Comparison of ENCODE assay signal across 8 cellular contexts in genomic region chr11:123560001-123560400, GRCh38.
DNase-seq lines count a peak whose midpoint lies in the region; ATAC-seq and TF ChIP-seq lines count a peak whose summit lies in the region.

No MANE protein-coding gene starts in this region.

- TF ChIP-seq CTCF in transverse colon (IDR thresholded peaks at IDR 0.05): no peak
- no peak for TF ChIP-seq CTCF in PC-3 (conservative IDR thresholded peaks at IDR 0.05; ENCODE audit: low read depth, low read length)

- in situ Hi-C loops in transverse colon (cut with MboI; ENCODE audit: low pct_ligation_motif_present in 1 of 4, low pct_unique_long_range_greater_than_20kb in 1 of 4, low sequenced_read_pairs in 3 of 4): no loop called here

- peaks cover 9% of the 10 kb centered on the region; the same call in 1 of the 2 replicates for H3K79me2 ChIP-seq in PC-3 (ENCODE audit: low read length)

- WGBS in transverse colon (ENCODE audit: low coverage in 1 of 2), 2 donors: 10 to 21% methylated on average over 2 to 23 of the region's 23 CpGs

- no peaks in the 10 kb centered on the region for H3K36me3 ChIP-seq in CD4-positive, alpha-beta memory T cell (ENCODE audit: insufficient read depth, low read length)
- H3K36me3 ChIP-seq in H7 (replicated peaks; ENCODE audit: control insufficient read depth, insufficient read depth, low read length): no peaks in the 10 kb centered on the region
- no peaks in the 10 kb centered on the region for H3K36me3 ChIP-seq in endocrine pancreas (ENCODE audit: control insufficient read depth, insufficient read depth, low read length)
- no peaks in the 10 kb centered on the region for H3K36me3 ChIP-seq in transverse colon
- H3K36me3 ChIP-seq in PC-3 (ENCODE audit: low read depth, low read length): no peaks in the 10 kb centered on the region

- peak overlapping the region in 6 of 8 donors; percentile 25 to 72 (median 56) for H3K4me3 Mint-ChIP-seq in CD4-positive, alpha-beta memory T cell

- H4K20me1 ChIP-seq in PC-3 (ENCODE audit: low read length): no peaks in the 10 kb centered on the region; the same call in 1 of the 2 replicates

- H3K27ac Mint-ChIP-seq in CD4-positive, alpha-beta memory T cell: peak overlapping the region in 1 of 7 donors; percentile 74

- CTCF ChIA-PET in CD4-positive, alpha-beta memory T cell (lab: Charles Lee; ENCODE audit: partially characterized antibody): interaction anchor here (2.6 kb wide), 1 partner anchor 17 kb away, joined by 11 read pairs; no protein-coding TSS in a partner anchor
- CTCF ChIA-PET in PC-3 (lab: Charles Lee): no interaction called here

- no peaks in the 10 kb centered on the region for H3K9me3 ChIP-seq in CD4-positive, alpha-beta memory T cell (ENCODE audit: control insufficient read depth in 1 of 2, low read length in 2 of 2)
- H3K9me3 ChIP-seq in endocrine pancreas (ENCODE audit: control insufficient read depth, low read length): no peaks in the 10 kb centered on the region
- H3K9me3 ChIP-seq in transverse colon: no peaks in the 10 kb centered on the region
- H3K9me3 ChIP-seq in PC-3 (ENCODE audit: low read length): no peaks in the 10 kb centered on the region

- no peak overlapping the region for H3K27ac ChIP-seq in CD4-positive, alpha-beta memory T cell (ENCODE audit: low read depth, low read length)
- H3K27ac ChIP-seq in transverse colon (no peak overlapping the region), PC-3 (ENCODE audit: low read length) (no peak overlapping the region)

- H3K36me3 Mint-ChIP-seq in CD4-positive, alpha-beta memory T cell: no peaks in the 10 kb centered on the region

- H3K27me3 ChIP-seq in CD4-positive, alpha-beta memory T cell (ENCODE audit: insufficient read depth, low read length): no peaks in the 10 kb centered on the region
- H3K27me3 ChIP-seq in H7 (ENCODE audit: control insufficient read depth, insufficient read depth, low read length) (no peaks in the 10 kb centered on the region), endocrine pancreas (ENCODE audit: control insufficient read depth, insufficient read depth, low read length) (no peaks in the 10 kb centered on the region), transverse colon (peaks cover 7% of the 10 kb centered on the region), PC-3 (ENCODE audit: low read length) (no peaks in the 10 kb centered on the region)

- no peaks in the 10 kb centered on the region for H3K27me3 Mint-ChIP-seq in CD4-positive, alpha-beta memory T cell

- intact Hi-C loops in CD4-positive, alpha-beta memory T cell (cut with micrococcal nuclease): no loop called here
- intact Hi-C loops in transverse colon (cut with DNase I; ENCODE audit: low total_unique reads) (no loop called here), PC-3 (cut with micrococcal nuclease) (no loop called here)

- POLR2A ChIA-PET in CD4-positive, alpha-beta memory T cell (lab: Charles Lee; ENCODE audit: partially characterized antibody): no interaction called here
- POLR2A ChIA-PET in PC-3 (lab: Charles Lee; ENCODE audit: unreplicated experiment): no interaction called here

- H2AFZ ChIP-seq in PC-3 (ENCODE audit: low read length): no peak overlapping the region

- BruUV-seq in PC-3 (replicated peaks; lab: Mats Ljungman, UMichigan): no TSS peak

- no peaks in the 10 kb centered on the region for H3F3A ChIP-seq in PC-3 (ENCODE audit: low read length, unreplicated experiment)

- peaks cover 0 to 7% (median 4%) of the 10 kb centered on the region in 4 donors for H3K4me1 Mint-ChIP-seq in CD4-positive, alpha-beta memory T cell

- H3K9ac ChIP-seq in endocrine pancreas (ENCODE audit: control insufficient read depth, insufficient read depth, low read length) (no peak overlapping the region), PC-3 (ENCODE audit: low read length) (no peak overlapping the region)

- H3K4me2 ChIP-seq in PC-3 (ENCODE audit: low read length): no peak overlapping the region

- no peak for TF ChIP-seq POLR2A in transverse colon (IDR thresholded peaks at IDR 0.05)

- no peak overlapping the region for H3K4me3 ChIP-seq in CD4-positive, alpha-beta memory T cell (ENCODE audit: low read length in 2 of 2)
- peak overlapping the region; percentile 31 for H3K4me3 ChIP-seq in H7 (ENCODE audit: insufficient read depth, low read depth, low read length)
- peak overlapping the region; percentile 37 for H3K4me3 ChIP-seq in endocrine pancreas (ENCODE audit: control insufficient read depth, insufficient read depth, low read length)
- H3K4me3 ChIP-seq in transverse colon: peak overlapping the region in 3 of 4 donors; percentile 5 to 43 (median 15)
- H3K4me3 ChIP-seq in PC-3 (ENCODE audit: low read length): no peak overlapping the region

- H3K9me2 ChIP-seq in PC-3 (replicated peaks; ENCODE audit: low read length): no peaks in the 10 kb centered on the region

- DNase-seq in CD4-positive, alpha-beta memory T cell: no peak
- DNase-seq in H7 (no peak), SHP77 (lab: John Stamatoyannopoulos, UW) (peak; percentile 63 to 70), mucosa of gallbladder (ENCODE audit: low spot score) (peak; percentile 44), transverse colon (no peak), PC-3 (no peak)
- DNase-seq in activated effector memory CD4-positive, alpha-beta T cell treated with Interleukin-2 at 50 U/mL for 16 hours: no peak

- ATAC-seq in PC-3: no peak

- no peak for TF ChIP-seq EP300 in transverse colon (IDR thresholded peaks at IDR 0.05; ENCODE audit: low read depth)

- no peaks in the 10 kb centered on the region for H3K4me1 ChIP-seq in CD4-positive, alpha-beta memory T cell (ENCODE audit: insufficient read depth, low read length)
- no peaks in the 10 kb centered on the region for H3K4me1 ChIP-seq in endocrine pancreas (ENCODE audit: control insufficient read depth, insufficient read depth, low read length)
- H3K4me1 ChIP-seq in transverse colon: peaks cover 0 to 15% (median 2%) of the 10 kb centered on the region in 4 donors
- H3K4me1 ChIP-seq in PC-3 (ENCODE audit: insufficient read depth, low read length): no peaks in the 10 kb centered on the region; the same call in 1 of the 2 replicates

- H3K9me3 Mint-ChIP-seq in CD4-positive, alpha-beta memory T cell: no peaks in the 10 kb centered on the region

Comparison
In these comparisons a context has a peak if more than half of its experiments do, and no peak if none do; other contexts are left out.
1. DNase-seq: peak in SHP77 (2 of 2) and mucosa of gallbladder (single experiment); none in CD4-positive, alpha-beta memory T cell (0 of 5), H7 (single experiment), transverse colon (single experiment), PC-3 (single experiment) and activated effector memory CD4-positive, alpha-beta T cell treated with Interleukin-2 at 50 U/mL for 16 hours (single experiment).
2. H3K4me3 ChIP-seq: peak in H7 (single experiment), endocrine pancreas (single experiment) and transverse colon (3 of 4); none in CD4-positive, alpha-beta memory T cell (0 of 2) and PC-3 (single experiment).